Comparison of ENCODE assay signal across 9 cellular contexts in the genomic region with DNA sequence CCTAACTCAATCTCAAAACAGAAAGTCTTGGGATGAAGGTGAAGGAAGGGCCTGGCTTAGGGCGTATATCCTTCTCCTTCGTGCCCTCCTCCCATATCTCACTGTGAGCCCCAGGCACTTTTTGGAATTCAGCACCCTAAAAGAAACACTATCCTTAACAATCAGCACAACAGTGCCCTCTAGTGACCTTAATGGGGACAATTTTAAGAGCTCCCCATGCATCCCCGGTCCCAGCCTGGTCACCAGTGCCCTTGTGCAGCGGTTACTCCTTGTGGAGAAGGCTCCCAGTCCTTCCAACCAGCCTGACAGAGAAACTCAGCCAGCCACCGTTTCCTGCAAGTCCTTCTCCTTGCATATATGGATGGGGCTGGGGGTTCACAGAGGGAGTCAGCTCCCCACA. TPM values are rescaled to one million over a fixed set of nuclear protein-coding genes. Genes with fewer than 3 reads are reported as not detected.
A peak's percentile ranks its signal among the peaks of the same experiment; 100 is the strongest.
DNase-seq lines count a peak whose midpoint lies in the region; ATAC-seq and TF ChIP-seq lines count a peak whose summit lies in the region.
"Had no signal": no experiment of that assay in that cellular context is flagged by ENCODE, and none has a peak within 500 bp of the region (broad histone marks: within the 10 kb centered on the region; RNA-seq: fewer than 3 reads in every experiment).

No MANE protein-coding gene starts in this region.

- DNase-seq in ACHN (peak; percentile 24), G401 (ENCODE audit: low spot score) (peak; percentile 19), HCT116 (ENCODE audit: low read depth, low spot score) (peak; percentile 10), NCI-H1105 (lab: John Stamatoyannopoulos, UW) (peak; percentile 15), glomerular visceral epithelial cell (ENCODE audit: extremely low spot score) (peak; percentile 49), superior temporal gyrus (ENCODE audit: extremely low spot score) (peak; percentile 49), OCI-M2 (lab: John Stamatoyannopoulos, UW; ENCODE audit: unreplicated experiment) (no peak)
- peak; percentile 43 for DNase-seq in activated CD8-positive, alpha-beta memory T cell treated with anti-CD3 and anti-CD28 coated beads, Interleukin-2, amount 10 ng/mL, durations not matched to agents 7 days and 5 days

- no peak for TF ChIP-seq POLR2A in HCT116 (IDR thresholded peaks at IDR 0.05; ENCODE audit: borderline replicate concordance, extremely low read depth, insufficient read depth, insufficient read length)

- H3K27me3 Mint-ChIP-seq in activated CD8-positive, alpha-beta memory T cell treated with anti-CD3 and anti-CD28 coated beads, Interleukin-2, amount 10 ng/mL, durations not matched to agents 7 days and 5 days: peaks cover 7% of the 10 kb centered on the region

- intact Hi-C loops in HCT116 (cut with micrococcal nuclease): loop anchor here (1.0 to 5.0 kb wide), 2 partner anchors 108 to 144 kb away; no protein-coding TSS in a partner anchor

- POLR2A ChIA-PET in HCT116 (lab: Charles Lee): no interaction called here

- no peak overlapping the region for H3K4me3 Mint-ChIP-seq in activated CD8-positive, alpha-beta memory T cell treated with anti-CD3 and anti-CD28 coated beads, Interleukin-2, amount 10 ng/mL, durations not matched to agents 7 days and 5 days

- ATAC-seq in HCT116: peak; percentile 79
- peak; percentile 56 for ATAC-seq in activated CD8-positive, alpha-beta memory T cell treated with anti-CD3 and anti-CD28 coated beads, Interleukin-2, amount 10 ng/mL, durations not matched to agents 7 days and 5 days

- no peaks in the 10 kb centered on the region for H3K36me3 ChIP-seq in HCT116 (ENCODE audit: control insufficient read depth in 1 of 2, insufficient read depth in 2 of 2, low read length in 2 of 2)

- H2AFZ ChIP-seq in HCT116 (ENCODE audit: low read depth, low read length, poor library complexity, severe bottlenecking): no peak overlapping the region

- CTCF ChIA-PET in HCT116 (lab: Charles Lee): interaction anchor here (0.6 to 1.0 kb wide), 10 partner anchors 9 to 253 kb away, joined by 3 to 5 read pairs (median 4); no protein-coding TSS in a partner anchor
- CTCF ChIA-PET in activated CD8-positive, alpha-beta memory T cell treated with anti-CD3 and anti-CD28 coated beads, Interleukin-2, amount 10 ng/mL, durations not matched to agents 7 days and 5 days (lab: Charles Lee): interaction anchor here (0.6 to 1.6 kb wide), 8 partner anchors 8 to 345 kb away, joined by 3 to 6 read pairs (median 4); no protein-coding TSS in a partner anchor

- TF ChIP-seq CTCF in HCT116 (IDR thresholded peaks at IDR 0.05 in 2 of 3, conservative IDR thresholded peaks at IDR 0.05 in 1 of 3; ENCODE audit: borderline replicate concordance in 1 of 3, insufficient read depth in 1 of 3, low read depth in 2 of 3, low read length in 2 of 3): peak; percentile 24 to 47 (median 25); a peak in 4 of 6 replicates

- H3K9me3 Mint-ChIP-seq in activated CD8-positive, alpha-beta memory T cell treated with anti-CD3 and anti-CD28 coated beads, Interleukin-2, amount 10 ng/mL, durations not matched to agents 7 days and 5 days (ENCODE audit: low read depth): no peaks in the 10 kb centered on the region

- H3K4me2 ChIP-seq in HCT116 (ENCODE audit: low read length): no peak overlapping the region

- no peaks in the 10 kb centered on the region for H3K9me2 ChIP-seq in HCT116 (ENCODE audit: insufficient read depth)

- no peaks in the 10 kb centered on the region for H4K20me1 ChIP-seq in HCT116 (ENCODE audit: insufficient read depth)

- no peak overlapping the region for H3K27ac ChIP-seq in HCT116 (ENCODE audit: low read depth, low read length)
- H3K27ac ChIP-seq: epithelial cell of prostate had no signal

- in situ Hi-C loops in ACHN (cut with HindIII; ENCODE audit: low pct_ligation_motif_present, low pct_unique_long_range_greater_than_20kb, low sequenced_read_pairs): no loop called here
- in situ Hi-C loops in G401 (cut with HindIII; ENCODE audit: low sequenced_read_pairs): no loop called here

- no peak overlapping the region for H3K9ac ChIP-seq in HCT116 (ENCODE audit: low read length)

- no peaks in the 10 kb centered on the region for H3K79me2 ChIP-seq in HCT116 (ENCODE audit: insufficient read depth, low read length)

- peak; percentile 18; the same call in 1 of the 2 replicates for TF ChIP-seq RAD21 in HCT116 (IDR thresholded peaks at IDR 0.05; ENCODE audit: low read depth)

- no peak overlapping the region for H3K27ac Mint-ChIP-seq in activated CD8-positive, alpha-beta memory T cell treated with anti-CD3 and anti-CD28 coated beads, Interleukin-2, amount 10 ng/mL, durations not matched to agents 7 days and 5 days

- H3K4me1 ChIP-seq in HCT116 (ENCODE audit: control insufficient read depth in 1 of 2, insufficient read depth in 2 of 2, low read length in 2 of 2): no peaks in the 10 kb centered on the region

- no peak overlapping the region for H3K4me3 ChIP-seq in HCT116 (replicated peaks in 1 of 2; ENCODE audit: low read depth in 1 of 2, low read length in 2 of 2)

- RAD21 ChIA-PET in HCT116 (lab: Charles Lee; ENCODE audit: low non-redundant PET in 1 of 2, low total read pairs in 2 of 2, uncharacterized antibody in 2 of 2, unreplicated experiment in 2 of 2): no interaction called here

- no peaks in the 10 kb centered on the region for H3K9me3 ChIP-seq in HCT116 (ENCODE audit: control insufficient read depth in 1 of 2, insufficient read depth in 1 of 2, low read depth in 1 of 2, low read length in 2 of 2)

- peaks cover 14% of the 10 kb centered on the region for H3K4me1 Mint-ChIP-seq in activated CD8-positive, alpha-beta memory T cell treated with anti-CD3 and anti-CD28 coated beads, Interleukin-2, amount 10 ng/mL, durations not matched to agents 7 days and 5 days

- BruUV-seq in HCT116 (replicated peaks; lab: Mats Ljungman, UMichigan): no TSS peak

- H3K36me3 Mint-ChIP-seq in activated CD8-positive, alpha-beta memory T cell treated with anti-CD3 and anti-CD28 coated beads, Interleukin-2, amount 10 ng/mL, durations not matched to agents 7 days and 5 days: no peaks in the 10 kb centered on the region

- no peaks in the 10 kb centered on the region for H3K27me3 ChIP-seq in HCT116 (ENCODE audit: insufficient read depth, low read length)

TF ChIP-seq in HCT116, 20 proteins besides CTCF, POLR2A, EP300 and RAD21:
- TF ChIP-seq EZH2phosphoT487 (IDR thresholded peaks at IDR 0.05; ENCODE audit: borderline replicate concordance) (no peak), CBX3 (IDR thresholded peaks at IDR 0.05; ENCODE audit: low read depth) (no peak)
- TF ChIP-seq, protein P1, sequence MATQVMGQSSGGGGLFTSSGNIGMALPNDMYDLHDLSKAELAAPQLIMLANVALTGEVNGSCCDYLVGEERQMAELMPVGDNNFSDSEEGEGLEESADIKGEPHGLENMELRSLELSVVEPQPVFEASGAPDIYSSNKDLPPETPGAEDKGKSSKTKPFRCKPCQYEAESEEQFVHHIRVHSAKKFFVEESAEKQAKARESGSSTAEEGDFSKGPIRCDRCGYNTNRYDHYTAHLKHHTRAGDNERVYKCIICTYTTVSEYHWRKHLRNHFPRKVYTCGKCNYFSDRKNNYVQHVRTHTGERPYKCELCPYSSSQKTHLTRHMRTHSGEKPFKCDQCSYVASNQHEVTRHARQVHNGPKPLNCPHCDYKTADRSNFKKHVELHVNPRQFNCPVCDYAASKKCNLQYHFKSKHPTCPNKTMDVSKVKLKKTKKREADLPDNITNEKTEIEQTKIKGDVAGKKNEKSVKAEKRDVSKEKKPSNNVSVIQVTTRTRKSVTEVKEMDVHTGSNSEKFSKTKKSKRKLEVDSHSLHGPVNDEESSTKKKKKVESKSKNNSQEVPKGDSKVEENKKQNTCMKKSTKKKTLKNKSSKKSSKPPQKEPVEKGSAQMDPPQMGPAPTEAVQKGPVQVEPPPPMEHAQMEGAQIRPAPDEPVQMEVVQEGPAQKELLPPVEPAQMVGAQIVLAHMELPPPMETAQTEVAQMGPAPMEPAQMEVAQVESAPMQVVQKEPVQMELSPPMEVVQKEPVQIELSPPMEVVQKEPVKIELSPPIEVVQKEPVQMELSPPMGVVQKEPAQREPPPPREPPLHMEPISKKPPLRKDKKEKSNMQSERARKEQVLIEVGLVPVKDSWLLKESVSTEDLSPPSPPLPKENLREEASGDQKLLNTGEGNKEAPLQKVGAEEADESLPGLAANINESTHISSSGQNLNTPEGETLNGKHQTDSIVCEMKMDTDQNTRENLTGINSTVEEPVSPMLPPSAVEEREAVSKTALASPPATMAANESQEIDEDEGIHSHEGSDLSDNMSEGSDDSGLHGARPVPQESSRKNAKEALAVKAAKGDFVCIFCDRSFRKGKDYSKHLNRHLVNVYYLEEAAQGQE (IDR thresholded peaks at IDR 0.05; ENCODE audit: low read depth): no peak

RNA-seq across cellular contexts. Expression of a gene that starts 4.2 kb away (rescaled TPM):
- 0.44 TPM in 1 of 2 replicates, not detected in the other for total RNA-seq in G401 (2014; rRNA removed; shearing (Covaris generic))
- not detected for total RNA-seq in HCT116 (2021; ENCODE audit: unreplicated experiment)
- not detected in 2 replicates for polyA plus RNA-seq in HCT116 (2012)
- under 1 TPM; 0.26 to 0.53 TPM for total RNA-seq in activated CD8-positive, alpha-beta memory T cell treated with anti-CD3 and anti-CD28 coated beads, Interleukin-2, amount 10 ng/mL, durations not matched to agents 7 days and 5 days
